8 cellular contexts compared by ENCODE assay signal in genomic region chr1:87024936-87025537, GRCh38.
DNase-seq lines count a peak whose midpoint lies in the region; ATAC-seq, FAIRE-seq and TF ChIP-seq lines count a peak whose summit lies in the region.

No MANE protein-coding gene starts in this region.

- H3K4me1 ChIP-seq in GM12878 (ENCODE audit: control insufficient read depth, insufficient read depth, low read length) (peaks cover 5% of the 10 kb centered on the region; the same call in 1 of the 2 replicates), left lung (no peaks in the 10 kb centered on the region), uterus (no peaks in the 10 kb centered on the region)

- no peaks in the 10 kb centered on the region for H3K4me1 Mint-ChIP-seq in activated T-helper 1 cell treated with anti-CD3 and anti-CD28 coated beads, Interleukin-12 subunit alpha, Interleukin-12 subunit beta, Interleukin-2, Interleukin-4 antibody, amounts not matched to agents 30 ng/mL and 10 ng/mL and 1 ng/mL, durations not matched to agents 14 hours and 24 hours and 36 hours (ENCODE audit: low read depth)

- no TSS peak for BruUV-seq in GM12878 (replicated peaks; lab: Mats Ljungman, UMichigan)

- no peak overlapping the region for H3K27ac Mint-ChIP-seq in activated T-helper 1 cell treated with anti-CD3 and anti-CD28 coated beads, Interleukin-12 subunit alpha, Interleukin-12 subunit beta, Interleukin-2, Interleukin-4 antibody, amounts not matched to agents 30 ng/mL and 10 ng/mL and 1 ng/mL, durations not matched to agents 14 hours and 24 hours and 36 hours

- H3K36me3 ChIP-seq in GM12878 (ENCODE audit: control insufficient read depth in 2 of 2, insufficient read depth in 2 of 2, low read length in 1 of 2) = no peaks in the 10 kb centered on the region
- H3K36me3 ChIP-seq in left lung = no peaks in the 10 kb centered on the region
- H3K36me3 ChIP-seq in uterus = no peaks in the 10 kb centered on the region

- TF ChIP-seq POLR2A in GM12878 (IDR thresholded peaks at IDR 0.05; ENCODE audit: low read depth, low read length) (no peak), uterus (IDR thresholded peaks at IDR 0.05) (no peak)

- TF ChIP-seq EP300 in GM12878 (IDR thresholded peaks at IDR 0.05; ENCODE audit: borderline replicate concordance in 1 of 2, control insufficient read depth in 1 of 2, low read depth in 2 of 2, low read length in 2 of 2) = no peak

- peak; percentile 71 for ATAC-seq in HG03039 (IDR thresholded peaks at IDR 0.05; ENCODE audit: unreplicated experiment)
- ATAC-seq in GM12878 = peak; percentile 92
- ATAC-seq in left lung = peak; percentile 64

- peak; percentile 53 for TF ChIP-seq RAD21 in GM12878 (IDR thresholded peaks at IDR 0.05; ENCODE audit: insufficient read depth, low read depth, low read length)

- H3K4me3 Mint-ChIP-seq in activated T-helper 1 cell treated with anti-CD3 and anti-CD28 coated beads, Interleukin-12 subunit alpha, Interleukin-12 subunit beta, Interleukin-2, Interleukin-4 antibody, amounts not matched to agents 30 ng/mL and 10 ng/mL and 1 ng/mL, durations not matched to agents 14 hours and 24 hours and 36 hours = no peak overlapping the region

- H3K27ac ChIP-seq in GM12878 (ENCODE audit: control insufficient read depth, insufficient read depth) (no peak overlapping the region), left lung (no peak overlapping the region), uterus (no peak overlapping the region)

- H3K4me3 ChIP-seq in GM12878 = no peak overlapping the region
- no peak overlapping the region for H3K4me3 ChIP-seq in left lung
- no peak overlapping the region for H3K4me3 ChIP-seq in uterus

- no peaks in the 10 kb centered on the region for H3K27me3 Mint-ChIP-seq in activated T-helper 1 cell treated with anti-CD3 and anti-CD28 coated beads, Interleukin-12 subunit alpha, Interleukin-12 subunit beta, Interleukin-2, Interleukin-4 antibody, amounts not matched to agents 30 ng/mL and 10 ng/mL and 1 ng/mL, durations not matched to agents 14 hours and 24 hours and 36 hours (ENCODE audit: insufficient read depth)

- in situ Hi-C loops in GM12878 (cut with MboI) = no loop called here

- DNase-seq in AML-193 (lab: John Stamatoyannopoulos, UW) (peak; percentile 31 to 50), GM18507 (ENCODE audit: extremely low spot score, insufficient read length, low read depth) (no peak), NCI-H2171 treated with DMSO at 0.1 percent for 48 hours (lab: John Stamatoyannopoulos, UW) (peak; percentile 80), GM12878 (ENCODE audit: low read depth, low spot score) (no peak), left lung (no peak), uterus (no peak)
- DNase-seq in activated T-helper 1 cell treated with anti-CD3 and anti-CD28 coated beads, Interleukin-12 subunit alpha, Interleukin-12 subunit beta, Interleukin-2, Interleukin-4 antibody, amounts not matched to agents 30 ng/mL and 10 ng/mL and 1 ng/mL, durations not matched to agents 14 hours and 24 hours and 36 hours (ENCODE audit: low spot score) = no peak

- POLR2A ChIA-PET in GM12878 (lab: Charles Lee) = no interaction called here

- H3K9me3 ChIP-seq in GM12878 (replicated peaks; ENCODE audit: control insufficient read depth, insufficient read depth, low read length) = peaks cover 5% of the 10 kb centered on the region
- H3K9me3 ChIP-seq in left lung = peaks cover 0 to 4% of the 10 kb centered on the region in 2 donors
- H3K9me3 ChIP-seq in uterus = no peaks in the 10 kb centered on the region

- CTCF ChIA-PET in GM12878 (lab: Yijun Ruan, JAX) = interaction anchor here (0.9 to 1.4 kb wide), 5 partner anchors 20 to 191 kb away, joined by 3 to 9 read pairs (median 3); no protein-coding TSS in a partner anchor

- intact Hi-C loops in GM12878 (cut with micrococcal nuclease; ENCODE audit: unreplicated experiment) (loop anchor here (5.0 kb wide), 2 partner anchors 113 to 193 kb away; partner anchors contain the start of genes HS2ST1 and SELENOF), left lung (cut with DNase I) (no loop called here), uterus (cut with DNase I; ENCODE audit: low total_unique reads) (no loop called here)
- intact Hi-C loops in activated T-helper 1 cell treated with anti-CD3 and anti-CD28 coated beads, Interleukin-12 subunit alpha, Interleukin-12 subunit beta, Interleukin-2, Interleukin-4 antibody, amounts not matched to agents 30 ng/mL and 10 ng/mL and 1 ng/mL, durations not matched to agents 14 hours and 24 hours and 36 hours (cut with micrococcal nuclease) = no loop called here

- no peaks in the 10 kb centered on the region for H3K9me3 Mint-ChIP-seq in activated T-helper 1 cell treated with anti-CD3 and anti-CD28 coated beads, Interleukin-12 subunit alpha, Interleukin-12 subunit beta, Interleukin-2, Interleukin-4 antibody, amounts not matched to agents 30 ng/mL and 10 ng/mL and 1 ng/mL, durations not matched to agents 14 hours and 24 hours and 36 hours

- no peaks in the 10 kb centered on the region for H3K36me3 Mint-ChIP-seq in activated T-helper 1 cell treated with anti-CD3 and anti-CD28 coated beads, Interleukin-12 subunit alpha, Interleukin-12 subunit beta, Interleukin-2, Interleukin-4 antibody, amounts not matched to agents 30 ng/mL and 10 ng/mL and 1 ng/mL, durations not matched to agents 14 hours and 24 hours and 36 hours (ENCODE audit: low read depth)

- RAD21 ChIA-PET in GM12878 (lab: Charles Lee; ENCODE audit: unreplicated experiment) = interaction anchor here (0.7 to 2.5 kb wide), 5 partner anchors 50 to 112 kb away, joined by 3 to 9 read pairs (median 4); partner anchors contain the start of genes HS2ST1 and SELENOF

- 72% methylated on average over 2 of the region's 2 CpGs for WGBS in GM12878 (ENCODE audit: insufficient coverage, insufficient replicate concordance, low lambda C conversion rate, missing lambda C conversion rate)

- H2AFZ ChIP-seq in GM12878 (ENCODE audit: control insufficient read depth, low read depth, low read length) = no peak overlapping the region

- SMC1A ChIA-PET in GM12878 (lab: Charles Lee; ENCODE audit: uncharacterized antibody, unreplicated experiment) = interaction anchor here (0.9 to 3.2 kb wide), 11 partner anchors 9 to 121 kb away, joined by 3 to 17 read pairs (median 4); no protein-coding TSS in a partner anchor

- FAIRE-seq in GM18507 (lab: Jason Lieb, UNC) (peak; percentile 69), GM12878 (lab: Jason Lieb, UNC) (peak; percentile 74)

- TF ChIP-seq CTCF in GM12878 (IDR thresholded peaks at IDR 0.05 in 2 of 3, conservative IDR thresholded peaks at IDR 0.05 in 1 of 3; ENCODE audit: control insufficient read depth in 2 of 3, extremely low read depth in 1 of 3, insufficient read depth in 1 of 3, low read depth in 3 of 3, low read length in 3 of 3) (peak; percentile 35 to 53 (median 51); a peak in 4 of 6 replicates), left lung (IDR thresholded peaks at IDR 0.05) (peak; percentile 28 to 36), uterus (IDR thresholded peaks at IDR 0.05) (peak in 1 of 4 experiments; percentile 25)

- H4K20me1 ChIP-seq in GM12878 (ENCODE audit: control insufficient read depth, insufficient read depth) = no peaks in the 10 kb centered on the region

- H3K9ac ChIP-seq in GM12878 (ENCODE audit: control insufficient read depth, insufficient read depth, low read length) = no peak overlapping the region

- H3K27me3 ChIP-seq in GM12878 (replicated peaks in 1 of 2; ENCODE audit: control insufficient read depth in 2 of 2, insufficient read depth in 2 of 2, low read length in 1 of 2) (no peaks in the 10 kb centered on the region), left lung (no peaks in the 10 kb centered on the region), uterus (no peaks in the 10 kb centered on the region)

- peaks cover 6% of the 10 kb centered on the region for H3K79me2 ChIP-seq in GM12878 (ENCODE audit: control insufficient read depth, insufficient read depth, low read length)

- 0 out of 2 replicates have a peak overlapping the region, but pooled peaks have one; percentile 4 for H3K4me2 ChIP-seq in GM12878 (ENCODE audit: control insufficient read depth, insufficient read depth)

TF ChIP-seq in GM12878, 131 proteins besides CTCF, POLR2A, EP300 and RAD21 (continues in another document):
- TF ChIP-seq STAT3 (IDR thresholded peaks at IDR 0.05; ENCODE audit: low read depth, low read length) (no peak), MLLT1 (IDR thresholded peaks at IDR 0.05) (no peak), HCFC1 (IDR thresholded peaks at IDR 0.05; ENCODE audit: low read length) (no peak), KLF5 (IDR thresholded peaks at IDR 0.05; ENCODE audit: partially characterized antibody) (no peak), BACH1 (IDR thresholded peaks at IDR 0.05; ENCODE audit: borderline replicate concordance) (no peak), PAX8 (IDR thresholded peaks at IDR 0.05) (no peak), PBX3 (IDR thresholded peaks at IDR 0.05; ENCODE audit: insufficient replicate concordance, low read depth, low read length) (no peak), CBFB (IDR thresholded peaks at IDR 0.05; ENCODE audit: low read depth) (no peak), POU2F2 (IDR thresholded peaks at IDR 0.05; ENCODE audit: borderline replicate concordance, low read depth, low read length) (no peak)

Comparison
In these comparisons a context has a peak if more than half of its experiments do, and no peak if none do; other contexts are left out.
1. DNase-seq: peak in AML-193 (2 of 2) and NCI-H2171 treated with DMSO at 0.1 percent for 48 hours (single experiment); none in GM18507 (single experiment), GM12878 (single experiment), left lung (0 of 2), uterus (0 of 2) and activated T-helper 1 cell treated with anti-CD3 and anti-CD28 coated beads, Interleukin-12 subunit alpha, Interleukin-12 subunit beta, Interleukin-2, Interleukin-4 antibody, amounts not matched to agents 30 ng/mL and 10 ng/mL and 1 ng/mL, durations not matched to agents 14 hours and 24 hours and 36 hours (single experiment).
2. Peak in every context shown above with its lines, with median percentiles within 50 percentile points of each other: ATAC-seq.